ENCODE assay signal across 23 cellular contexts in genomic region chr1:107683683-107684082, GRCh38.
DNase-seq lines count a peak whose midpoint lies in the region; ATAC-seq, FAIRE-seq and TF ChIP-seq lines count a peak whose summit lies in the region.
"Had no signal": no experiment of that assay in that cellular context is flagged by ENCODE, and none has a peak within 500 bp of the region (broad histone marks: within the 10 kb centered on the region; RNA-seq: fewer than 3 reads in every experiment).

No MANE protein-coding gene starts in this region.

- H3K9ac ChIP-seq in keratinocyte (ENCODE audit: control insufficient read depth, extremely low read depth, insufficient read depth, low read length) = peak overlapping the region; percentile 85
- H3K9ac ChIP-seq: SK-N-SH had no signal

- TF ChIP-seq CTCF in RWPE2 (IDR thresholded peaks at IDR 0.05; ENCODE audit: poor library complexity, severe bottlenecking) = no peak
- TF ChIP-seq CTCF in keratinocyte (optimal IDR thresholded peaks at IDR 0.05 in 1 of 3, IDR thresholded peaks at IDR 0.05 in 1 of 3, conservative IDR thresholded peaks at IDR 0.05 in 1 of 3; ENCODE audit: extremely low read depth in 1 of 3, insufficient read depth in 2 of 3, low read length in 3 of 3) = no peak

- H3K36me3 ChIP-seq in RWPE2 (ENCODE audit: low read depth) = no peaks in the 10 kb centered on the region
- no peaks in the 10 kb centered on the region for H3K36me3 ChIP-seq in keratinocyte (ENCODE audit: control insufficient read depth in 2 of 2, extremely low read depth in 1 of 2, insufficient read depth in 2 of 2, low read length in 2 of 2)
- H3K36me3 ChIP-seq: ovary, WERI-Rb-1 had no signal

- H3K4me1 ChIP-seq in RWPE2 (ENCODE audit: insufficient read depth, poor library complexity, severe bottlenecking) (peaks cover 33% of the 10 kb centered on the region), keratinocyte (ENCODE audit: control insufficient read depth, extremely low read depth, insufficient read depth, low read length) (peaks cover 57% of the 10 kb centered on the region)
- H3K4me1 ChIP-seq: testis had no signal

- no peak overlapping the region for H2AFZ ChIP-seq in keratinocyte (ENCODE audit: control insufficient read depth, low read length)

- H3K79me2 ChIP-seq in keratinocyte (ENCODE audit: control insufficient read depth, insufficient read depth, low read length) = peaks cover 35% of the 10 kb centered on the region

- FAIRE-seq in keratinocyte (lab: Jason Lieb, UNC) = peak; percentile 44
- FAIRE-seq: G401.6, K562 had no signal

- no peaks in the 10 kb centered on the region for H3K9me1 ChIP-seq in keratinocyte (ENCODE audit: control insufficient read depth, extremely low read depth, insufficient read depth, low read length)

- peak; percentile 43 for DNase-seq in H4 (ENCODE audit: low spot score)
- DNase-seq in RWPE2 (ENCODE audit: low spot score) = no peak
- no peak for DNase-seq in keratinocyte (ENCODE audit: low read depth, low spot score)
- DNase-seq in NCI-H2196 treated with DMSO at 0.1 percent for 48 hours (lab: John Stamatoyannopoulos, UW; ENCODE audit: unreplicated experiment) = no peak
- no peak for DNase-seq in NCI-H1694 treated with DMSO at 0.1 percent for 48 hours (lab: John Stamatoyannopoulos, UW)
- DNase-seq: activated CD4-positive, alpha-beta T cell treated with anti-CD3 and anti-CD28 coated beads, Interleukin-2, amount 50 U/mL, for 1 hour; CD4-positive, alpha-beta T cell; cerebellar nuclear complex; MV-4-11; natural killer cell; NCI-H510A; ovary; RPMI8226; SK-N-SH; testis; WERI-Rb-1 had no signal

- H3K27ac ChIP-seq in RWPE2 (ENCODE audit: poor library complexity, severe bottlenecking) (peak overlapping the region; percentile 64), keratinocyte (ENCODE audit: control insufficient read depth, insufficient read depth, low read length) (peak overlapping the region; percentile 86), skin epidermis (peak overlapping the region in 18 of 21 experiments; percentile 3 to 81 (median 56))
- H3K27ac ChIP-seq: ovary, testis, WERI-Rb-1 had no signal

- H4K20me1 ChIP-seq in keratinocyte (ENCODE audit: control insufficient read depth, extremely low read depth, insufficient read depth, low read length) = no peaks in the 10 kb centered on the region

- dilution Hi-C loops in keratinocyte (cut with MboI; ENCODE audit: extremely low pct_ligation_motif_present, low sequenced_read_pairs) = no loop called here

- no peak overlapping the region for H3K4me3 ChIP-seq in RWPE2 (ENCODE audit: severe bottlenecking)
- H3K4me3 ChIP-seq in keratinocyte (ENCODE audit: control insufficient read depth in 2 of 3, extremely low read depth in 1 of 3, insufficient read depth in 2 of 3, low read depth in 1 of 3, low read length in 3 of 3) = peak overlapping the region in 2 of 3 experiments; percentile 16 to 37
- peak overlapping the region in 1 of 7 experiments; percentile 44 for H3K4me3 ChIP-seq in skin epidermis
- H3K4me3 ChIP-seq: K562, ovary, testis had no signal

- H3K27me3 ChIP-seq in RWPE2 (ENCODE audit: insufficient read depth, poor library complexity, severe bottlenecking) = no peaks in the 10 kb centered on the region
- no peaks in the 10 kb centered on the region for H3K27me3 ChIP-seq in keratinocyte (ENCODE audit: control insufficient read depth, extremely low read depth, insufficient read depth, low read length)
- H3K27me3 ChIP-seq: ovary, testis had no signal

- ATAC-seq in RWPE2 (ENCODE audit: low read depth) (no peak), HG02981 (IDR thresholded peaks at IDR 0.05; ENCODE audit: unreplicated experiment) (no peak), GM21390 (IDR thresholded peaks at IDR 0.05; ENCODE audit: unreplicated experiment) (no peak)
- ATAC-seq: activated T-helper 17 cell treated with anti-CD3 and anti-CD28 coated beads, Interleukin-2, amount 50 U/mL, for 72 hours; K562; natural killer cell; stimulated activated effector memory CD8-positive, alpha-beta T cell treated with anti-CD3 and anti-CD28 coated beads, Interleukin-12 subunit alpha, Interleukin-12 subunit beta, amount 100 ng/mL, for 72 hours had no signal

- H3K9me3 ChIP-seq in RWPE2 (ENCODE audit: severe bottlenecking) (no peaks in the 10 kb centered on the region), keratinocyte (ENCODE audit: control insufficient read depth, low read depth, low read length) (no peaks in the 10 kb centered on the region)
- H3K9me3 ChIP-seq: ovary, SK-N-SH, testis had no signal

- H3K4me2 ChIP-seq in keratinocyte (ENCODE audit: control insufficient read depth, extremely low read depth, insufficient read depth, low read depth, low read length) = peak overlapping the region; percentile 91
- H3K4me2 ChIP-seq: SK-N-SH had no signal
